11 cellular contexts compared by ENCODE assay signal in the genomic region with DNA sequence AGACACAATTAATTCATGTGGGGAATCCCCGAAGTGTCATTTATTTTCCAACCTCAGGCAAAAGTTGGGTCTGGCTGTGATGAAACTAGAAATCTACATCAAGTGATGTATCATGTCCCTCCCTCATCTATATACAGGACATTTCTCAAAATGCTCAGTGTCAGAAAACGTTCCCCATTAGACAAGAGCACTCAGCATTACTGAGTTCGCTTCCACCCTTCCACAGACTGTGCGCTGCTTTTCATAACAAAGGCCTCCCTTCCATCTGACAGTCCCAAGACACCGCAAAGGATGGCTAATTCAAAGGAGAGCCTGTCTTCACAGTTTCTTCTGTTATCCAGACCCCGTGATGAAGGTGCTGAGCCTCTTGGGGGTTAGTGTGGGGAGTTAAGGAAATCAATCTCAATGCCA. TPM values are rescaled to one million over a fixed set of nuclear protein-coding genes. Genes with fewer than 3 reads are reported as not detected.
DNase-seq lines count a peak whose midpoint lies in the region; ATAC-seq lines count a peak whose summit lies in the region.
"Had no signal": no experiment of that assay in that cellular context is flagged by ENCODE, and none has a peak within 500 bp of the region (broad histone marks: within the 10 kb centered on the region; RNA-seq: fewer than 3 reads in every experiment).

No MANE protein-coding gene starts in this region.

- H3K36me3 Mint-ChIP-seq in activated CD4-positive, alpha-beta memory T cell treated with anti-CD3 and anti-CD28 coated beads, Interleukin-2, amount 10 ng/mL, durations not matched to agents 7 days and 5 days (ENCODE audit: low read depth): peaks cover 90% of the 10 kb centered on the region
- peaks cover 15% of the 10 kb centered on the region for H3K36me3 Mint-ChIP-seq in natural killer cell treated with Interleukin-12 subunit alpha and Interleukin-12 subunit beta and Interleukin-15 and Interleukin-18, amount 100 ng/mL, for 72 hours

- peak overlapping the region; percentile 34 for H3K4me3 Mint-ChIP-seq in activated CD4-positive, alpha-beta memory T cell treated with anti-CD3 and anti-CD28 coated beads, Interleukin-2, amount 10 ng/mL, durations not matched to agents 7 days and 5 days
- H3K4me3 Mint-ChIP-seq in natural killer cell treated with Interleukin-12 subunit alpha and Interleukin-12 subunit beta and Interleukin-15 and Interleukin-18, amount 100 ng/mL, for 72 hours: peak overlapping the region; percentile 78

- POLR2A ChIA-PET in activated CD4-positive, alpha-beta memory T cell treated with anti-CD3 and anti-CD28 coated beads, Interleukin-2, amount 10 ng/mL, durations not matched to agents 7 days and 5 days (lab: Charles Lee): interaction anchor here (1.3 to 10.1 kb wide), 4 partner anchors 9 to 22 kb away, joined by 4 to 308 read pairs (median 11); no protein-coding TSS in a partner anchor

- peak; percentile 12 for ATAC-seq in GM19463 (IDR thresholded peaks at IDR 0.05; ENCODE audit: unreplicated experiment)
- peak; percentile 57 to 59 for ATAC-seq in natural killer cell treated with Interleukin-12 subunit alpha and Interleukin-12 subunit beta and Interleukin-15 and Interleukin-18, amount 100 ng/mL, for 72 hours
- no peak for ATAC-seq in HG03175 (IDR thresholded peaks at IDR 0.05; ENCODE audit: unreplicated experiment)
- no peak for ATAC-seq in GM21723 (IDR thresholded peaks at IDR 0.05; ENCODE audit: unreplicated experiment)

- CTCF ChIA-PET in activated CD4-positive, alpha-beta memory T cell treated with anti-CD3 and anti-CD28 coated beads, Interleukin-2, amount 10 ng/mL, durations not matched to agents 7 days and 5 days (lab: Charles Lee): interaction anchor here (1.2 to 1.5 kb wide), 3 partner anchors 10 to 93 kb away, joined by 3 to 6 read pairs (median 4); no protein-coding TSS in a partner anchor

- no peaks in the 10 kb centered on the region for H3K9me3 Mint-ChIP-seq in activated CD4-positive, alpha-beta memory T cell treated with anti-CD3 and anti-CD28 coated beads, Interleukin-2, amount 10 ng/mL, durations not matched to agents 7 days and 5 days
- no peaks in the 10 kb centered on the region for H3K9me3 Mint-ChIP-seq in natural killer cell treated with Interleukin-12 subunit alpha and Interleukin-12 subunit beta and Interleukin-15 and Interleukin-18, amount 100 ng/mL, for 72 hours

- peaks cover 95% of the 10 kb centered on the region for H3K4me1 Mint-ChIP-seq in activated CD4-positive, alpha-beta memory T cell treated with anti-CD3 and anti-CD28 coated beads, Interleukin-2, amount 10 ng/mL, durations not matched to agents 7 days and 5 days
- peaks cover 84 to 90% of the 10 kb centered on the region in 2 donors for H3K4me1 Mint-ChIP-seq in natural killer cell treated with Interleukin-12 subunit alpha and Interleukin-12 subunit beta and Interleukin-15 and Interleukin-18, amount 100 ng/mL, for 72 hours (ENCODE audit: low read depth in 2 of 2)

- DNase-seq in NCI-H1436 (lab: John Stamatoyannopoulos, UW) (peak; percentile 11), NCI-H1436 treated with DMSO at 0.1 percent for 48 hours (lab: John Stamatoyannopoulos, UW) (no peak), Kasumi-1 (lab: John Stamatoyannopoulos, UW) (no peak)
- no peak for DNase-seq in activated CD4-positive, alpha-beta memory T cell treated with anti-CD3 and anti-CD28 coated beads, Interleukin-2, amount 10 ng/mL, durations not matched to agents 7 days and 5 days
- no peak for DNase-seq in natural killer cell treated with Interleukin-12 subunit alpha and Interleukin-12 subunit beta and Interleukin-15 and Interleukin-18, amount 100 ng/mL, for 72 hours (ENCODE audit: low spot score)
- DNase-seq: DMS79, NCI-H1092, stomach had no signal

- H3K27me3 Mint-ChIP-seq in activated CD4-positive, alpha-beta memory T cell treated with anti-CD3 and anti-CD28 coated beads, Interleukin-2, amount 10 ng/mL, durations not matched to agents 7 days and 5 days: no peaks in the 10 kb centered on the region
- no peaks in the 10 kb centered on the region for H3K27me3 Mint-ChIP-seq in natural killer cell treated with Interleukin-12 subunit alpha and Interleukin-12 subunit beta and Interleukin-15 and Interleukin-18, amount 100 ng/mL, for 72 hours

- H3K27ac Mint-ChIP-seq in activated CD4-positive, alpha-beta memory T cell treated with anti-CD3 and anti-CD28 coated beads, Interleukin-2, amount 10 ng/mL, durations not matched to agents 7 days and 5 days: peak overlapping the region; percentile 92
- peak overlapping the region; percentile 90 to 99 for H3K27ac Mint-ChIP-seq in natural killer cell treated with Interleukin-12 subunit alpha and Interleukin-12 subunit beta and Interleukin-15 and Interleukin-18, amount 100 ng/mL, for 72 hours

RNA-seq across cellular contexts. Expression of gene CCDC88C, which starts 7.6 kb away (rescaled TPM):
- total RNA-seq in activated CD4-positive, alpha-beta memory T cell treated with anti-CD3 and anti-CD28 coated beads, Interleukin-2, amount 10 ng/mL, durations not matched to agents 7 days and 5 days: 100 to 1,000 TPM; 168 to 175 TPM
- 100 to 1,000 TPM; 103 to 175 TPM for total RNA-seq in natural killer cell treated with Interleukin-12 subunit alpha and Interleukin-12 subunit beta and Interleukin-15 and Interleukin-18, amount 100 ng/mL, for 72 hours

Comparison
In these comparisons a context has a peak if more than half of its experiments do, and no peak if none do; other contexts are left out.
1. ATAC-seq: peak in GM19463 (single experiment) and natural killer cell treated with Interleukin-12 subunit alpha and Interleukin-12 subunit beta and Interleukin-15 and Interleukin-18, amount 100 ng/mL, for 72 hours (2 of 2); none in HG03175 (single experiment) and GM21723 (single experiment).